1 cellular context compared by ENCODE assay signal in genomic region chr4:126956192-126956897, GRCh38.
TF ChIP-seq lines count a peak whose summit lies in the region.

No MANE protein-coding gene starts in this region.

TF ChIP-seq in K562, 482 proteins besides CTCF, POLR2A, EP300 and RAD21 (continued from another document and continues in another):
- TF ChIP-seq ESRRB (CRISPR knock-in tag; IDR thresholded peaks at IDR 0.05; ENCODE audit: borderline replicate concordance) (no peak), ZNF318 (IDR thresholded peaks at IDR 0.05; ENCODE audit: borderline replicate concordance in 1 of 2, low read depth in 1 of 2) (no peak), ZNF24 (IDR thresholded peaks at IDR 0.05) (no peak), CREB3L1 (IDR thresholded peaks at IDR 0.05; ENCODE audit: borderline replicate concordance, low read depth) (peak; percentile 28; the same call in 1 of the 2 replicates), MAX (CRISPR knock-in tag; IDR thresholded peaks at IDR 0.05) (no peak), CCAR2 (IDR thresholded peaks at IDR 0.05; ENCODE audit: low read depth, low read length) (no peak), ETS1 (conservative IDR thresholded peaks at IDR 0.05; ENCODE audit: control insufficient read depth, low read depth, low read length) (no peak), TBP (optimal IDR thresholded peaks at IDR 0.05; ENCODE audit: low read depth, low read length) (no peak), ZNF609 (CRISPR knock-in tag; IDR thresholded peaks at IDR 0.05; ENCODE audit: borderline replicate concordance) (no peak), FOXA1 (IDR thresholded peaks at IDR 0.05; ENCODE audit: borderline replicate concordance) (no peak), RBM34 (IDR thresholded peaks at IDR 0.05; ENCODE audit: borderline replicate concordance, insufficient read depth, low read length) (no peak), POLR2AphosphoS2 (IDR thresholded peaks at IDR 0.05; ENCODE audit: low read length) (no peak), ZNF133 (CRISPR knock-in tag; IDR thresholded peaks at IDR 0.05) (no peak), RHOXF2B (CRISPR knock-in tag; conservative IDR thresholded peaks at IDR 0.05) (no peak), EHMT2 (IDR thresholded peaks at IDR 0.05) (no peak), MCM5 (IDR thresholded peaks at IDR 0.05; ENCODE audit: low read depth) (no peak), ZNF436 (CRISPR knock-in tag; IDR thresholded peaks at IDR 0.05) (no peak), ZNF586 (CRISPR knock-in tag; conservative IDR thresholded peaks at IDR 0.05) (no peak), RAD51 (IDR thresholded peaks at IDR 0.05; ENCODE audit: borderline replicate concordance, low read depth) (no peak), HNRNPH1 (optimal IDR thresholded peaks at IDR 0.05; ENCODE audit: low read depth, low read length) (no peak), FOXO4 (CRISPR knock-in tag; IDR thresholded peaks at IDR 0.05) (no peak), ZNF239 (CRISPR knock-in tag; IDR thresholded peaks at IDR 0.05) (no peak; the same call in 1 of the 2 replicates), NBN (IDR thresholded peaks at IDR 0.05; ENCODE audit: low read depth) (no peak), CCNT2 (IDR thresholded peaks at IDR 0.05; ENCODE audit: borderline replicate concordance, extremely low read depth, insufficient read length, low read depth, low read length) (peak; percentile 2), ATF3 (IDR thresholded peaks at IDR 0.05) (no peak), ATF3 (CRISPR knock-in tag; conservative IDR thresholded peaks at IDR 0.05) (0 out of 2 replicates have a peak, but pooled peaks have one; percentile 10), PPARD (CRISPR knock-in tag; IDR thresholded peaks at IDR 0.05) (no peak), SAFB (IDR thresholded peaks at IDR 0.05; ENCODE audit: borderline replicate concordance, low read depth, low read length) (peak; percentile 30; the same call in 1 of the 2 replicates), ESRRA (IDR thresholded peaks at IDR 0.05; ENCODE audit: borderline replicate concordance, low read depth) (peak; percentile 43; the same call in 1 of the 2 replicates), FOSL1 (tag; conservative IDR thresholded peaks at IDR 0.05) (no peak), ZNF384 (IDR thresholded peaks at IDR 0.05; ENCODE audit: low read depth, low read length) (no peak), ZNF311 (CRISPR knock-in tag; IDR thresholded peaks at IDR 0.05) (no peak), CTBP1 (IDR thresholded peaks at IDR 0.05; ENCODE audit: borderline replicate concordance) (peak; percentile 78), SMARCB1 (IDR thresholded peaks at IDR 0.05; ENCODE audit: insufficient read length, low read depth) (no peak), ARNT (IDR thresholded peaks at IDR 0.05) (no peak), PYGO2 (tag; IDR thresholded peaks at IDR 0.05) (no peak), SMC3 (conservative IDR thresholded peaks at IDR 0.05; ENCODE audit: insufficient read depth, low read depth, low read length) (no peak), MEIS2 (IDR thresholded peaks at IDR 0.05; ENCODE audit: partially characterized antibody) (no peak), ZNF740 (CRISPR knock-in tag; IDR thresholded peaks at IDR 0.05) (no peak), ZNF740 (tag; IDR thresholded peaks at IDR 0.05) (no peak), POLR2H (tag; IDR thresholded peaks at IDR 0.05; ENCODE audit: low read depth) (peak; percentile 57; the same call in 1 of the 2 replicates), MYC (IDR thresholded peaks at IDR 0.05; ENCODE audit: low read depth, low read length) (peak; percentile 21; the same call in 1 of the 2 replicates), MYC (CRISPR knock-in tag; IDR thresholded peaks at IDR 0.05; ENCODE audit: borderline replicate concordance, low read depth) (no peak; the same call in 1 of the 2 replicates)
